ENCODE assay signal across 16 cellular contexts in the genomic region with DNA sequence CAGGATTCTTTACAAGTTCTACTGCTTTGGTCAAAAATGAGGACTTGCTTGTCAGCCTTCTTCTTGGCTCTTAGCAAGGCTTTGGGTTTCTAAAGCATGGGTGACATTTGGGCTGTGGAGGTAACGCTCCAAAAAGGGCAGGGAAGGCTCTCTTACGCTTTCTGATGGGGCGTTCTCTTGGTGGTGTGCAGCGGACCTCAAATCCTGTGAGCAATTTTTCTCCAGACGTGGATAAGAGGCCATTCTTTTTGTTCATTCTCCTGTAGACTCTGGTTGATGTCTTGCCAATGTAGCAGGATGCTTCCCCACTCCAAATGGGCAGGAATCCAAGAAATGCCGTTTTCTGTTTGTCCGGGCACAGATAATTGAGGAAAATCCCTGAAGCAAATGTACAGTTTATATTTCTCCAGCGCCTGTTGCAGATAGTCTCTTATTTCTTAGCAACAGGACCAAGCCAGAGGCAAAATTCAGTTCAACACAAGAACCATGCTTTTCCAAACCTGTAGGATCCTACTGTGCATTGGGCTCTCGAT.
A peak's percentile ranks its signal among the peaks of the same experiment; 100 is the strongest.
DNase-seq lines count a peak whose midpoint lies in the region; ATAC-seq and TF ChIP-seq lines count a peak whose summit lies in the region.
"Had no signal": no experiment of that assay in that cellular context is flagged by ENCODE, and none has a peak within 500 bp of the region (broad histone marks: within the 10 kb centered on the region; RNA-seq: fewer than 3 reads in every experiment).

No MANE protein-coding gene starts in this region.

- H3K79me2 ChIP-seq in hepatocyte, result no peaks in the 10 kb centered on the region

- H3K36me3 ChIP-seq in hepatocyte (replicated peaks; ENCODE audit: insufficient read depth, low read depth), result no peaks in the 10 kb centered on the region

- peak; percentile 68 for DNase-seq in DMS79 treated with DMSO at 0.1 percent for 48 hours (lab: John Stamatoyannopoulos, UW)
- peak; percentile 11 for DNase-seq in NCI-H345 treated with DMSO at 0.1 percent for 48 hours (lab: John Stamatoyannopoulos, UW; ENCODE audit: unreplicated experiment)
- peak; percentile 36 for DNase-seq in hepatocyte (ENCODE audit: low spot score)
- DNase-seq in cerebellar cortex (ENCODE audit: low spot score), result no peak
- DNase-seq in stimulated activated naive CD8-positive, alpha-beta T cell treated with anti-CD3 and anti-CD28 coated beads, Interleukin-15, amount 100 ng/mL, for 72 hours, result no peak
- DNase-seq in activated CD4-positive, CD25-positive, alpha-beta regulatory T cell treated with anti-CD3 and anti-CD28 coated beads, Interleukin-2, amount 50 U/mL, for 72 hours, result no peak
- DNase-seq: activated CD4-positive, alpha-beta T cell treated with anti-CD3 and anti-CD28 coated beads, Interleukin-2, amount 50 U/mL, for 4 hours; activated gamma-delta T cell treated with Interleukin-2 at 50 U/mL for 16 hours; endodermal cell; GDM1; left cardiac atrium; PC-9; right cardiac atrium had no signal

- no peak overlapping the region for H3K27ac ChIP-seq in hepatocyte
- H3K27ac ChIP-seq: PC-9 had no signal

- H3K27me3 Mint-ChIP-seq in stimulated activated naive CD8-positive, alpha-beta T cell treated with anti-CD3 and anti-CD28 coated beads, Interleukin-15, amount 100 ng/mL, for 72 hours, result peaks cover 25% of the 10 kb centered on the region

- H3K4me1 ChIP-seq in hepatocyte (ENCODE audit: insufficient read depth), result peaks cover 4% of the 10 kb centered on the region

- H3K27ac Mint-ChIP-seq in stimulated activated naive CD8-positive, alpha-beta T cell treated with anti-CD3 and anti-CD28 coated beads, Interleukin-15, amount 100 ng/mL, for 72 hours, result no peak overlapping the region
- H3K27ac Mint-ChIP-seq: B cell, endodermal cell had no signal

- H3K4me3 Mint-ChIP-seq in stimulated activated naive CD8-positive, alpha-beta T cell treated with anti-CD3 and anti-CD28 coated beads, Interleukin-15, amount 100 ng/mL, for 72 hours, result no peak overlapping the region
- H3K4me3 Mint-ChIP-seq: B cell, endodermal cell had no signal

- WGBS in hepatocyte (ENCODE audit: low lambda C conversion rate, missing lambda C conversion rate), result 63% methylated on average over 9 of the region's 9 CpGs

- TF ChIP-seq CTCF in hepatocyte (IDR thresholded peaks at IDR 0.05; ENCODE audit: poor library complexity), result no peak

- no peaks in the 10 kb centered on the region for H3K9me2 ChIP-seq in hepatocyte (replicated peaks; ENCODE audit: insufficient read depth)

- peaks cover 4% of the 10 kb centered on the region for H3K9me3 ChIP-seq in hepatocyte (ENCODE audit: low read depth)

- ATAC-seq in HG03442 (IDR thresholded peaks at IDR 0.05; ENCODE audit: unreplicated experiment), result peak; percentile 42
- no peak for ATAC-seq in stimulated activated naive CD8-positive, alpha-beta T cell treated with anti-CD3 and anti-CD28 coated beads, Interleukin-15, amount 100 ng/mL, for 72 hours
- no peak for ATAC-seq in HG02588 (IDR thresholded peaks at IDR 0.05; ENCODE audit: unreplicated experiment)
- ATAC-seq: left cardiac atrium, right cardiac atrium had no signal

- peaks cover 5 to 18% of the 10 kb centered on the region in 2 donors for H3K9me3 Mint-ChIP-seq in stimulated activated naive CD8-positive, alpha-beta T cell treated with anti-CD3 and anti-CD28 coated beads, Interleukin-15, amount 100 ng/mL, for 72 hours

- no peaks in the 10 kb centered on the region for H3K4me1 Mint-ChIP-seq in stimulated activated naive CD8-positive, alpha-beta T cell treated with anti-CD3 and anti-CD28 coated beads, Interleukin-15, amount 100 ng/mL, for 72 hours
- H3K4me1 Mint-ChIP-seq: endodermal cell had no signal

- no peaks in the 10 kb centered on the region for H4K20me1 ChIP-seq in hepatocyte (ENCODE audit: insufficient read depth, poor library complexity, severe bottlenecking)

- H2AFZ ChIP-seq in hepatocyte, result no peak overlapping the region
- H2AFZ ChIP-seq: PC-9 had no signal

- H3K4me3 ChIP-seq in hepatocyte, result no peak overlapping the region
- H3K4me3 ChIP-seq: PC-9 had no signal

- no peaks in the 10 kb centered on the region for H3K27me3 ChIP-seq in hepatocyte

- no peak overlapping the region for H3K4me2 ChIP-seq in hepatocyte
- H3K4me2 ChIP-seq: PC-9 had no signal

Comparison
In these comparisons a context has a peak if more than half of its experiments do, and no peak if none do; other contexts are left out.
1. DNase-seq: peak in DMS79 treated with DMSO at 0.1 percent for 48 hours (single experiment), NCI-H345 treated with DMSO at 0.1 percent for 48 hours (single experiment) and hepatocyte (single experiment); none in cerebellar cortex (single experiment), stimulated activated naive CD8-positive, alpha-beta T cell treated with anti-CD3 and anti-CD28 coated beads, Interleukin-15, amount 100 ng/mL, for 72 hours (0 of 2) and activated CD4-positive, CD25-positive, alpha-beta regulatory T cell treated with anti-CD3 and anti-CD28 coated beads, Interleukin-2, amount 50 U/mL, for 72 hours (single experiment).